Comparison of ENCODE assay signal across 24 cellular contexts in the genomic region with DNA sequence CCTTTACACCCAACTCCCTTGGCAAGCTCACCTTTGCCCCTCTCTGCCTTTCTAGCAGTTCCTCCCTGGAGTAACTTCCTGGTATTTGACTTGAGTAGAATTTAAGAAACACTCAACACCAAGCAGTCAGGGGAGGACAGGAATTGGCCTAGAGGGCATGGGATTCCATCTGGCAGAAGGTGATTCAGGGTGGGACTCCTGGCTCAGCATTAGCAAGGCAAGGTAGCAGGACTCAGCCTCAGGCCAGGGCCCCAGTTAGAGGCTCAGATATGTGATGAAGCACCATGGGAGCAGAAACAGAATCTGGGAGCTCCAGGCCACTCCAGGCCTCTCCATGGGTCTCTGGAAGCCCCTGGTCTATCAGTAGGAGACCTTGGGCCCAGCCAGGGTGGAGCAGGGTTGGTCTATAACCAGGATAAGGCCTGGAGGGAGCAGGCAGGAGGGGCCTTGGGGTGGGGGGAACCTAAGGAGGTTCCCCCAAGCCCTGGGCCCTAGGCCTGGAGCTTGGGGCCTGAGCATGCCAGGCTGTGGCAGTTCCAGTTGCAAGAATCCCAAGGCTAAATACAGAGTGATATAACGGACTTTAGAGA.
"Had no signal": no experiment of that assay in that cellular context is flagged by ENCODE, and none has a peak within 500 bp of the region (broad histone marks: within the 10 kb centered on the region; RNA-seq: fewer than 3 reads in every experiment).

No MANE protein-coding gene starts in this region.

- H3K27me3 ChIP-seq: body of pancreas, cardiac muscle cell, hepatocyte, pancreas, right lobe of liver, thyroid gland had no signal

- H3K36me3 ChIP-seq: cardiac muscle cell, right lobe of liver, thyroid gland had no signal

- ATAC-seq: activated CD8-positive, alpha-beta memory T cell treated with anti-CD3 and anti-CD28 coated beads, Interleukin-2, amount 10 ng/mL, durations not matched to agents 7 days and 5 days; activated naive CD8-positive, alpha-beta T cell treated with anti-CD3 and anti-CD28 coated beads, Interleukin-2, amount 50 U/mL, for 24 hours; body of pancreas; right lobe of liver; stimulated activated naive B cell treated with anti-CD40 and anti-IgM and Interleukin-4, amounts not matched to agents 10 μg/mL and 1 μg/mL and 100 μg/mL, for 72 hours had no signal

- H3K27ac ChIP-seq: body of pancreas, cardiac muscle cell, hepatocyte, left ventricle myocardium inferior, pancreas, right lobe of liver, thyroid gland had no signal

- H3K4me3 ChIP-seq: body of pancreas, cardiac muscle cell, hepatocyte, left ventricle myocardium inferior, pancreas, right lobe of liver, thyroid gland had no signal

- H3K4me1 ChIP-seq: body of pancreas, pancreas, thyroid gland had no signal

- H3K9me3 ChIP-seq: body of pancreas, left ventricle myocardium inferior, pancreas, right lobe of liver, thyroid gland had no signal

- DNase-seq: activated CD4-positive, alpha-beta memory T cell treated with anti-CD3 and anti-CD28 coated beads for 36 hours; activated CD4-positive, alpha-beta T cell treated with anti-CD3 and anti-CD28 coated beads for 48 hours; activated CD8-positive, alpha-beta memory T cell treated with anti-CD3 and anti-CD28 coated beads, Interleukin-2, amount 10 ng/mL, durations not matched to agents 7 days and 5 days; activated gamma-delta T cell; activated naive CD4-positive, alpha-beta T cell treated with anti-CD3 and anti-CD28 coated beads, Interleukin-2, amount 50 U/mL, for 16 hours; activated naive CD8-positive, alpha-beta T cell treated with anti-CD3 and anti-CD28 coated beads, Interleukin-2, amount 50 U/mL, for 24 hours; body of pancreas; dermis blood vessel endothelial cell; effector CD8-positive, alpha-beta T cell; erythroblast; foreskin melanocyte; glutamatergic neuron; immature natural killer cell; kidney glomerular epithelial cell; nephron progenitor cell; pancreas; right lobe of liver; stimulated activated CD4-positive, alpha-beta T cell treated with anti-CD3 and anti-CD28 coated beads, Interleukin-2, amount 100 ng/mL, for 48 hours; stimulated activated CD8-positive, alpha-beta memory T cell treated with anti-CD3 and anti-CD28 coated beads, Interleukin-4, amount 100 ng/mL, for 48 hours; stimulated activated naive B cell treated with anti-CD40 and anti-IgM and Interleukin-4, amounts not matched to agents 10 μg/mL and 1 μg/mL and 100 μg/mL, for 72 hours had no signal
